Comparison of ENCODE assay signal across 8 cellular contexts in the genomic region with DNA sequence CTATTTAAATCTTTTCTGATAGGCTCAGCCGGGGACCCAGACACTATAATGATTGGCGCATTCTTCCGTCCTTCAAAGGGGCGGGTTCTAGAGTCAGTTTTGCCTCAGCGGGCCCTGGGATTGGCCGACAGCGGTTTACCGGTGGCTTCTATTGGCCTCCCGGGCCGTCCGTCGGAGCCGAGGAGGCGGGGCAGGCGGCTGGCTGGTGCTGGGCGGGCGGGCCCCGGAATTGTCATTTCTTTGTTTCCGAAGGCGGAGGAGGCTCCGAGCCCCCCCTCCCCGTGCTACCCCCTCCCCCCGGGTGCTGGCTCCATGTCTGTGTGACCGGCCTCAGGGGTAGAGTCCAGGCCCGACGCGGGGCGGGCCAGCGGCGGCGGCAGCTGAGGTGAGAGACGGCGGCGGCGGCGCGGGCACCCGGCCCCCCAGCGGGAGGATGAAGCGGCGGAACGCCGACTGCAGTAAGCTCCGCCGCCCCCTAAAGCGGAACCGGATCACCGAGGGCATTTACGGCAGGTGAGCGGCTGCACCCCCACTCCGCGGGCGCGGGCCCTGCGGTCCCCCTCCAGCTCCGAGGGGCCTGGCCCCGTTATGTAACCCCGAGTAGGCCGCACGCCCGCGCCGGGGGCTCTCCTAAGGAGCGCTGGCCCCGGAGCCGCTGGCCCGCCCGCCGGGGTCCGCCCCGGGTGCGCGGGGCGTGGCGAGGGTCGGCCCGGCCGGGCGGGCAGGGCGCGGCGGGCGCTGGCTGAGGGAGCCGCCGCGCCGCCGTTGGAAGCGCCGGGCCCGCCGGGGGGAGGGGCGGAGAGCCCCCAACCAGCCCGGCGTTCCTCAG. TPM values are rescaled to one million over a fixed set of nuclear protein-coding genes. Genes with fewer than 3 reads are reported as not detected.
DNase-seq lines count a peak whose midpoint lies in the region; ATAC-seq, FAIRE-seq and TF ChIP-seq lines count a peak whose summit lies in the region.

A gene with protein sequence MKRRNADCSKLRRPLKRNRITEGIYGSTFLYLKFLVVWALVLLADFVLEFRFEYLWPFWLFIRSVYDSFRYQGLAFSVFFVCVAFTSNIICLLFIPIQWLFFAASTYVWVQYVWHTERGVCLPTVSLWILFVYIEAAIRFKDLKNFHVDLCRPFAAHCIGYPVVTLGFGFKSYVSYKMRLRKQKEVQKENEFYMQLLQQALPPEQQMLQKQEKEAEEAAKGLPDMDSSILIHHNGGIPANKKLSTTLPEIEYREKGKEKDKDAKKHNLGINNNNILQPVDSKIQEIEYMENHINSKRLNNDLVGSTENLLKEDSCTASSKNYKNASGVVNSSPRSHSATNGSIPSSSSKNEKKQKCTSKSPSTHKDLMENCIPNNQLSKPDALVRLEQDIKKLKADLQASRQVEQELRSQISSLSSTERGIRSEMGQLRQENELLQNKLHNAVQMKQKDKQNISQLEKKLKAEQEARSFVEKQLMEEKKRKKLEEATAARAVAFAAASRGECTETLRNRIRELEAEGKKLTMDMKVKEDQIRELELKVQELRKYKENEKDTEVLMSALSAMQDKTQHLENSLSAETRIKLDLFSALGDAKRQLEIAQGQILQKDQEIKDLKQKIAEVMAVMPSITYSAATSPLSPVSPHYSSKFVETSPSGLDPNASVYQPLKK (plus strand): TSS at position 232 of the 829 bp plus-strand sequence. CDS start 202 bp downstream, at position 434.

- H3K27ac ChIP-seq in foreskin keratinocyte, result peak within 1 kb of the TSS; percentile 64
- H3K27ac ChIP-seq in stomach, result peak within 1 kb of the TSS; percentile 96 to 99 (median 96)

- peaks cover 51% of the 10 kb centered on the region for H3K4me1 Mint-ChIP-seq in neural crest cell

- FAIRE-seq in G401.6 (lab: Jason Lieb, UNC), result peak; percentile 96

- peak; percentile 89 for DNase-seq in HFF-Myc (ENCODE audit: extremely low read depth, low read depth)
- DNase-seq in NAMALWA (ENCODE audit: low spot score), result peak; percentile 98
- DNase-seq in SK-N-DZ (ENCODE audit: low spot score), result peak; percentile 92
- DNase-seq in activated naive CD4-positive, alpha-beta T cell treated with Interleukin-2 at 50 U/mL for 16 hours, result peak; percentile 97
- peak; percentile 88 to 93 for DNase-seq in foreskin keratinocyte
- peak; percentile 99 for DNase-seq in neural crest cell (ENCODE audit: low read depth, low spot score)
- DNase-seq in stomach, result peak; percentile 97

- H3K4me1 ChIP-seq in foreskin keratinocyte (peaks cover 10% of the 10 kb centered on the region), stomach (peaks cover 30 to 51% (median 43%) of the 10 kb centered on the region in 4 donors)

- TF ChIP-seq CTCF in HFF-Myc (IDR thresholded peaks at IDR 0.05; ENCODE audit: low read depth, low read length, missing control alignments) (no peak), foreskin keratinocyte (conservative IDR thresholded peaks at IDR 0.05) (no peak), neural crest cell (conservative IDR thresholded peaks at IDR 0.05) (no peak), stomach (IDR thresholded peaks at IDR 0.05) (peak in 1 of 7 experiments; percentile 2)

- intact Hi-C loops in stomach (cut with DNase I; ENCODE audit: low total_unique reads), result no loop called here

- H3K4me3 ChIP-seq in HFF-Myc (replicated peaks; ENCODE audit: low read depth, low read length) (peak within 1 kb of the TSS; percentile 74), stomach (peak within 1 kb of the TSS; percentile 92 to 95 (median 94))

- H3K9me3 ChIP-seq in stomach, result no peaks in the 10 kb centered on the region

- H3K27me3 Mint-ChIP-seq in neural crest cell (ENCODE audit: low read depth), result peaks cover 7% of the 10 kb centered on the region

- no peak for TF ChIP-seq POLR2A in stomach (IDR thresholded peaks at IDR 0.05)

- H3K36me3 ChIP-seq in stomach, result no peaks in the 10 kb centered on the region

- H3K27ac Mint-ChIP-seq in neural crest cell (ENCODE audit: unreplicated experiment), result peak within 1 kb of the TSS; percentile 99

- H3K27me3 ChIP-seq in foreskin keratinocyte, result no peaks in the 10 kb centered on the region
- H3K27me3 ChIP-seq in stomach, result no peaks in the 10 kb centered on the region

- H3K4me3 Mint-ChIP-seq in neural crest cell, result peak within 1 kb of the TSS; percentile 99

- H3K36me3 Mint-ChIP-seq in neural crest cell (ENCODE audit: low read depth), result no peaks in the 10 kb centered on the region

- 0 to 1% (median 0%) methylated on average over 18 to 95 of the region's 95 CpGs for WGBS in stomach, 5 donors

- H3K9me3 Mint-ChIP-seq in neural crest cell, result no peaks in the 10 kb centered on the region

- TF ChIP-seq EP300 in stomach (IDR thresholded peaks at IDR 0.05), result no peak

- ATAC-seq in foreskin keratinocyte, result peak; percentile 94

RNA-seq across cellular contexts. Expression of the gene that starts here (rescaled TPM):
- polyA plus RNA-seq in SK-N-DZ (2014; cell fraction: cytosol; rRNA removed), result 16.5 and 20.3 TPM in 2 replicates
- 13.2 and 13.5 TPM in 2 replicates for polyA plus RNA-seq in SK-N-DZ (2014; cell fraction: nucleus; rRNA removed)
- total RNA-seq in foreskin keratinocyte, result 12.6 and 15.9 TPM in 2 replicates
- polyA plus RNA-seq in foreskin keratinocyte, result 7.8 and 7.9 TPM in 2 replicates
- total RNA-seq in neural crest cell, result 25.4 and 27.4 TPM in 2 replicates
- 10 to 100 TPM in 4 of 5 donors, 1 to 10 TPM in 1; 4.9 to 19.8 (median 14.8) TPM for total RNA-seq in stomach
- polyA plus RNA-seq in stomach, result 1 to 10 TPM; 5.4 to 9.3 (median 5.7) TPM

Comparison
In these comparisons a context has a peak if more than half of its experiments do, and no peak if none do; other contexts are left out.
1. Peak in every context shown above with its lines: DNase-seq, ATAC-seq, H3K4me3 ChIP-seq and H3K27ac ChIP-seq.